12 cellular contexts compared by ENCODE assay signal in the genomic region with DNA sequence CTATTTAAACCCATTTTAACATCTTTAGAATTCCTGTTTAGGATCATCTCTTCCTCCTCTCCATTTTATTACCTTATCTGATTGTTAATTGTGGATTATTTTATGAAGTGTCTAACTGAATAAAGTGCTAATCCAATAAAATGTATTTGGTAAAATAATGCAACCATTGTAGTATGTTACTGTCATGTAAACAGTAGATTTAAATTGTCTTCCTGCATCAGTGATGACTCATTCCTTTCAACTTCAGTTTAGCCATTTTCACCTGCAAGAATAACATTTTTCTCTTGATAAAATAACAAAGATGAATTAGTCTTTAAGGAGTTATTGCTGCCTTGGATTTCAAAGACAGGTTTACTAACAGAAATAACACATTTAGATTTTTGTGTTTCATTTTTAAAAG. TPM values are rescaled to one million over a fixed set of nuclear protein-coding genes. Genes with fewer than 3 reads are reported as not detected.
A peak's percentile ranks its signal among the peaks of the same experiment; 100 is the strongest.
DNase-seq lines count a peak whose midpoint lies in the region; TF ChIP-seq lines count a peak whose summit lies in the region.
"Had no signal": no experiment of that assay in that cellular context is flagged by ENCODE, and none has a peak within 500 bp of the region (broad histone marks: within the 10 kb centered on the region; RNA-seq: fewer than 3 reads in every experiment).

No MANE protein-coding gene starts in this region.

- H3K4me2 ChIP-seq in SU-DHL-6 (ENCODE audit: low read depth, low read length, poor library complexity, severe bottlenecking), result peak overlapping the region; percentile 99

- no peak overlapping the region for H3K9ac ChIP-seq in SU-DHL-6 (ENCODE audit: low read length)

- H3K27me3 ChIP-seq in SU-DHL-6 (ENCODE audit: low read length), result no peaks in the 10 kb centered on the region
- H3K27me3 ChIP-seq: adrenal gland, esophagus muscularis mucosa had no signal

- H3K9me3 Mint-ChIP-seq in CD14-positive monocyte, result no peaks in the 10 kb centered on the region

- H3K36me3 ChIP-seq in SU-DHL-6 (ENCODE audit: low read length), result no peaks in the 10 kb centered on the region; the same call in 1 of the 2 replicates
- H3K36me3 ChIP-seq: adrenal gland, esophagus muscularis mucosa, prostate gland had no signal

- H3K4me3 ChIP-seq in SU-DHL-6 (ENCODE audit: insufficient read depth, low read length, poor library complexity, severe bottlenecking) (no peak overlapping the region), fibroblast of pulmonary artery (replicated peaks; ENCODE audit: low read depth, low read length) (no peak overlapping the region)
- H3K4me3 ChIP-seq: adrenal gland, prostate gland had no signal

- H3K36me3 Mint-ChIP-seq in CD14-positive monocyte, result peaks cover 15 to 17% of the 10 kb centered on the region in 2 donors

- peaks cover 0 to 1% (median 0%) of the 10 kb centered on the region in 3 donors for H3K27me3 Mint-ChIP-seq in CD14-positive monocyte (ENCODE audit: low read depth in 3 of 3)

- in situ Hi-C loops in KBM-7 (cut with MboI; ENCODE audit: low pct_unique_long_range_greater_than_20kb, low sequenced_read_pairs), result no loop called here

- TF ChIP-seq CTCF in CD14-positive monocyte (IDR thresholded peaks at IDR 0.05) (no peak), SU-DHL-6 (IDR thresholded peaks at IDR 0.05; ENCODE audit: insufficient read depth, low read length, poor library complexity, severe bottlenecking) (no peak), fibroblast of pulmonary artery (IDR thresholded peaks at IDR 0.05; ENCODE audit: low read length, missing control alignments) (no peak)

- H3K9me3 ChIP-seq in SU-DHL-6 (ENCODE audit: insufficient read depth, low read length), result no peaks in the 10 kb centered on the region
- H3K9me3 ChIP-seq: adrenal gland, esophagus muscularis mucosa, prostate gland had no signal

- no peaks in the 10 kb centered on the region for H3K9me2 ChIP-seq in SU-DHL-6 (replicated peaks; ENCODE audit: insufficient read depth, low read length)

- intact Hi-C loops in CD14-positive monocyte (cut with micrococcal nuclease), result loop anchor here in 1 of 2 donors (5.0 kb wide), 1 partner anchor 228 kb away; no protein-coding TSS in a partner anchor

- peaks cover 12% of the 10 kb centered on the region; the same call in 1 of the 2 replicates for H3F3A ChIP-seq in SU-DHL-6 (ENCODE audit: insufficient read depth)

- no peak overlapping the region for H3K27ac ChIP-seq in SU-DHL-6 (ENCODE audit: low read depth, low read length)
- H3K27ac ChIP-seq: adrenal gland, prostate gland had no signal

- H3K79me2 ChIP-seq in SU-DHL-6 (ENCODE audit: insufficient read depth, low read length), result peaks cover 95% of the 10 kb centered on the region

- H3K4me3 Mint-ChIP-seq in CD14-positive monocyte, result no peak overlapping the region

- H4K20me1 ChIP-seq in SU-DHL-6 (ENCODE audit: low read depth, low read length), result peaks cover 53% of the 10 kb centered on the region

- H3K27ac Mint-ChIP-seq in CD14-positive monocyte, result peak overlapping the region in 4 of 7 donors; percentile 15 to 41 (median 31)

- DNase-seq in CD14-positive monocyte (ENCODE audit: low spot score) (no peak), ELR (ENCODE audit: low read depth) (peak; percentile 71), fibroblast of pulmonary artery (ENCODE audit: low read depth) (peak; percentile 10), activated gamma-delta T cell treated with Interleukin-2 at 50 U/mL for 16 hours (no peak), NCI-H345 (lab: John Stamatoyannopoulos, UW) (no peak), KBM-7 (no peak)
- DNase-seq in stimulated activated CD8-positive, alpha-beta memory T cell treated with anti-CD3 and anti-CD28 coated beads, Interleukin-4, amount 100 ng/mL, for 48 hours, result no peak
- DNase-seq: adrenal gland, NCI-H1105 had no signal

- no peak overlapping the region for H2AFZ ChIP-seq in SU-DHL-6 (ENCODE audit: low read depth, low read length, severe bottlenecking)

- peaks cover 70% of the 10 kb centered on the region for H3K4me1 Mint-ChIP-seq in CD14-positive monocyte

RNA-seq across cellular contexts. Expression of gene PPP2R5A, which starts 5.4 kb away (rescaled TPM):
- polyA plus RNA-seq in CD14-positive monocyte, result 10 to 100 TPM; 28.1 to 31.1 TPM

Comparison
In these comparisons a context has a peak if more than half of its experiments do, and no peak if none do; other contexts are left out.
1. DNase-seq: peak in ELR (single experiment) and fibroblast of pulmonary artery (single experiment); none in CD14-positive monocyte (single experiment), activated gamma-delta T cell treated with Interleukin-2 at 50 U/mL for 16 hours (single experiment), NCI-H345 (single experiment), stimulated activated CD8-positive, alpha-beta memory T cell treated with anti-CD3 and anti-CD28 coated beads, Interleukin-4, amount 100 ng/mL, for 48 hours (single experiment) and KBM-7 (single experiment).